In the genomic region with DNA sequence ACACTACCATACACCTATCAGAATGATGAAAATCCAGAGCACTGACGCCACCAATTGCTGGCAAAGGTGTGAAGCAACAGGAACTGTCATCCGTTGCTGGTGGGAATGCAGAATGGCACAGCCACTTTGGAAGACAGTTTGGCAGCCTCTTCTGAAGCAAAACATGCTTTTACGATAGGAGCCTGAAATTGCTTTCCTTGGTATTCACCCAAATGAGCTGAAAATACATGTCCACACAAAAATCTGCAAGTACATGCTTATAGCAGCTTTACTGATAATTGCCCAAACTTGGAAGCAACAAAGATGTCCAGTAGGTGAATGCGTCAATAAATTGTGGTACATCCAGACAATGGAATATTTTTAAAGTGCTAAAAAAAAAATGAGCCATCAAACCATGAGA, we compare ENCODE assay signal across 23 cellular contexts.
"Had no signal": no experiment of that assay in that cellular context is flagged by ENCODE, and none has a peak within 500 bp of the region (broad histone marks: within the 10 kb centered on the region; RNA-seq: fewer than 3 reads in every experiment).

No MANE protein-coding gene starts in this region.

- H3K36me3 ChIP-seq: esophagus squamous epithelium, lower lobe of right lung, pancreas, tibial artery had no signal

- H3K27me3 ChIP-seq: esophagus squamous epithelium, pancreas, testis, tibial artery had no signal

- H3K4me1 ChIP-seq: esophagus squamous epithelium, lower lobe of right lung, pancreas, testis had no signal

- H3K27ac ChIP-seq: coronary artery, esophagus squamous epithelium, lower lobe of right lung, pancreas, testis, tibial artery had no signal

- ATAC-seq: left ventricle myocardium superior; lower lobe of right lung; natural killer cell; pancreas; sciatic nerve; stimulated activated memory B cell treated with anti-CD40 and anti-IgM and Interleukin-4, amounts not matched to agents 10 μg/mL and 1 μg/mL and 100 μg/mL, for 72 hours; stimulated activated naive CD8-positive, alpha-beta T cell treated with anti-CD3 and anti-CD28 coated beads, Interleukin-15, Interleukin-2, amounts not matched to agents 100 U/mL and 50 U/mL, for 24 hours had no signal

- FAIRE-seq: endothelial cell of umbilical vein, frontal cortex, pancreas had no signal

- DNase-seq: dermis blood vessel endothelial cell; effector memory CD4-positive, alpha-beta T cell; erythroblast; esophagus squamous epithelium; hypothalamus; immature natural killer cell; islet precursor cell; left ventricle myocardium superior; lower lobe of right lung; natural killer cell; occipital lobe; pancreas; stimulated activated CD4-positive, alpha-beta T cell treated with anti-CD3 and anti-CD28 coated beads, Interleukin-2, amount 100 ng/mL, for 24 hours; stimulated activated CD4-positive, alpha-beta T cell treated with anti-CD3 and anti-CD28 coated beads, Interleukin-4, amount 100 ng/mL, for 4 hours; stimulated activated naive CD8-positive, alpha-beta T cell treated with anti-CD3 and anti-CD28 coated beads, Interleukin-15, Interleukin-2, amounts not matched to agents 100 U/mL and 50 U/mL, for 24 hours; substantia nigra; testis; tibial artery had no signal

- H3K4me3 ChIP-seq: coronary artery, esophagus squamous epithelium, lower lobe of right lung, pancreas, testis, tibial artery had no signal

- H3K9me3 ChIP-seq: esophagus squamous epithelium, lower lobe of right lung, pancreas, testis, tibial artery had no signal
